Comparison of ENCODE assay signal across 38 cellular contexts in genomic region chrX:106964290-106964689, GRCh38. TPM values are rescaled to one million over a fixed set of nuclear protein-coding genes. Genes with fewer than 3 reads are reported as not detected.
"Had no signal": no experiment of that assay in that cellular context is flagged by ENCODE, and none has a peak within 500 bp of the region (broad histone marks: within the 10 kb centered on the region; RNA-seq: fewer than 3 reads in every experiment).

No MANE protein-coding gene starts in this region.

- DNase-seq: Karpas-422, Kasumi-1, MG63, MM.1S, MV-4-11, NCI-H1048, NCI-H1092, NCI-H1092 treated with DMSO at 0.1 percent for 48 hours, NCI-H1105, NCI-H1105 treated with DMSO at 0.1 percent for 48 hours, NCI-H1417, NCI-H1417 treated with DMSO at 0.1 percent for 48 hours, NCI-H1436, NCI-H1436 treated with DMSO at 0.1 percent for 48 hours, NCI-H146, NCI-H1694, NCI-H1694 treated with DMSO at 0.1 percent for 48 hours, NCI-H187, NCI-H187 treated with DMSO at 0.1 percent for 48 hours, NCI-H1930, NCI-H2029, NCI-H2029 treated with DMSO at 0.1 percent for 48 hours, NCI-H2081, NCI-H2081 treated with DMSO at 0.1 percent for 48 hours, NCI-H2107, NCI-H2171, NCI-H2227 treated with DMSO at 0.1 percent for 48 hours, NCI-H226, NCI-H345, NCI-H446, NCI-H446 treated with DMSO at 0.1 percent for 48 hours, NCI-H510A, NCI-H510A treated with DMSO at 0.1 percent for 48 hours, NCI-H524 had no signal

- H3K9ac ChIP-seq: KMS-11 had no signal

- H3K4me2 ChIP-seq: KMS-11 had no signal

- H3K27me3 ChIP-seq: MG63 had no signal

- H3K9me3 ChIP-seq: MG63 had no signal

- H3K4me3 ChIP-seq: MG63 had no signal

- H3K27ac ChIP-seq: KMS-11 had no signal

RNA-seq across cellular contexts. Expression of gene CLDN2, which starts 44.1 kb away (rescaled TPM):
- total RNA-seq: M059J, MCF 10A, NCI-H460 had no signal
